Comparison of ENCODE assay signal across 9 cellular contexts in the genomic region with DNA sequence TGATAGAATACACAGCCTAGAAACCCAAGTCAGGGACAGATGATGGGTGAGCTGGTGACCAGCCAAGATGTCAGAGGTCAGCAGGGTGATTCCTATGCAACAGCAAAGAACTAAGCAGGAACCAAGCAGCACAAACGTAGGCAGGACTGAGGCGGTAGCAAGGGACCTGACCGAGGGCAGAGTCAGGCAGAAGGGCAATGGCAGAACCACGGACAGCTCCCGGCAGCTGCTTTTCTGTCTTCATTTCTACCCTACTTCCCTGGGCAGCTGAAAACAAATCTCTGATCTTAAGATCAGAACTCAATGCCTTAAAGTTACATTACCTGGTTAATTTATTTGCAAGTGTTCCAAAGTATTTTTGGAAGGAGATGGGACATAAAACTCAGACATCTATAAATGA.
A peak's percentile ranks its signal among the peaks of the same experiment; 100 is the strongest.
DNase-seq lines count a peak whose midpoint lies in the region; ATAC-seq and TF ChIP-seq lines count a peak whose summit lies in the region.
"Had no signal": no experiment of that assay in that cellular context is flagged by ENCODE, and none has a peak within 500 bp of the region (broad histone marks: within the 10 kb centered on the region; RNA-seq: fewer than 3 reads in every experiment).

No MANE protein-coding gene starts in this region.

- peaks cover 0 to 6% (median 0%) of the 10 kb centered on the region in 4 donors for H3K36me3 ChIP-seq in stomach
- H3K36me3 ChIP-seq: SJSA1 had no signal

- H3K9me3 Mint-ChIP-seq in activated CD8-positive, alpha-beta memory T cell treated with anti-CD3 and anti-CD28 coated beads, Interleukin-2, amount 10 ng/mL, durations not matched to agents 7 days and 5 days (ENCODE audit: low read depth) = no peaks in the 10 kb centered on the region

- H3K4me1 Mint-ChIP-seq in activated CD8-positive, alpha-beta memory T cell treated with anti-CD3 and anti-CD28 coated beads, Interleukin-2, amount 10 ng/mL, durations not matched to agents 7 days and 5 days = no peaks in the 10 kb centered on the region

- no peak overlapping the region for H3K27ac ChIP-seq in stomach
- H3K27ac ChIP-seq: SJSA1 had no signal

- H3K4me1 ChIP-seq in stomach = no peaks in the 10 kb centered on the region
- H3K4me1 ChIP-seq: SJSA1 had no signal

- no peak overlapping the region for H3K27ac Mint-ChIP-seq in activated CD8-positive, alpha-beta memory T cell treated with anti-CD3 and anti-CD28 coated beads, Interleukin-2, amount 10 ng/mL, durations not matched to agents 7 days and 5 days

- no peaks in the 10 kb centered on the region for H3K27me3 ChIP-seq in stomach
- H3K27me3 ChIP-seq: SJSA1 had no signal

- CTCF ChIA-PET in activated CD8-positive, alpha-beta memory T cell treated with anti-CD3 and anti-CD28 coated beads, Interleukin-2, amount 10 ng/mL, durations not matched to agents 7 days and 5 days (lab: Charles Lee) = no interaction called here

- no peak overlapping the region for H3K4me3 ChIP-seq in stomach
- H3K4me3 ChIP-seq: SJSA1 had no signal

- intact Hi-C loops in stomach (cut with DNase I; ENCODE audit: low total_unique reads) = no loop called here

- no peak for ATAC-seq in activated CD8-positive, alpha-beta memory T cell treated with anti-CD3 and anti-CD28 coated beads, Interleukin-2, amount 10 ng/mL, durations not matched to agents 7 days and 5 days
- no peak for ATAC-seq in HG03039 (IDR thresholded peaks at IDR 0.05; ENCODE audit: unreplicated experiment)
- ATAC-seq in GM18858 (IDR thresholded peaks at IDR 0.05; ENCODE audit: unreplicated experiment) = no peak

- H3K9me3 ChIP-seq in stomach = peaks cover 0 to 7% (median 3%) of the 10 kb centered on the region in 4 donors
- H3K9me3 ChIP-seq: SJSA1 had no signal

- H3K27me3 Mint-ChIP-seq in activated CD8-positive, alpha-beta memory T cell treated with anti-CD3 and anti-CD28 coated beads, Interleukin-2, amount 10 ng/mL, durations not matched to agents 7 days and 5 days = no peaks in the 10 kb centered on the region

- WGBS in stomach, 5 donors = 10 to 25% (median 19%) methylated on average over 5 of the region's 5 CpGs

- no peaks in the 10 kb centered on the region for H3K36me3 Mint-ChIP-seq in activated CD8-positive, alpha-beta memory T cell treated with anti-CD3 and anti-CD28 coated beads, Interleukin-2, amount 10 ng/mL, durations not matched to agents 7 days and 5 days

- no peak overlapping the region for H3K4me3 Mint-ChIP-seq in activated CD8-positive, alpha-beta memory T cell treated with anti-CD3 and anti-CD28 coated beads, Interleukin-2, amount 10 ng/mL, durations not matched to agents 7 days and 5 days

- TF ChIP-seq EP300 in stomach (IDR thresholded peaks at IDR 0.05) = no peak

- no peak for TF ChIP-seq CTCF in stomach (IDR thresholded peaks at IDR 0.05)

- DNase-seq in activated CD8-positive, alpha-beta memory T cell treated with anti-CD3 and anti-CD28 coated beads, Interleukin-2, amount 10 ng/mL, durations not matched to agents 7 days and 5 days = peak; percentile 43
- DNase-seq in activated CD8-positive, alpha-beta memory T cell treated with anti-CD3 and anti-CD28 coated beads, Interleukin-2, amount 50 U/mL, for 48 hours = no peak
- DNase-seq in RPMI8226 = peak; percentile 9
- DNase-seq in erythroblast (lab: John Stamatoyannopoulos, UW) = peak; percentile 27 to 32
- peak; percentile 32 for DNase-seq in stimulated activated CD8-positive, alpha-beta memory T cell treated with anti-CD3 and anti-CD28 coated beads, Interleukin-4, amount 100 ng/mL, for 48 hours
- DNase-seq in stomach = no peak

- TF ChIP-seq POLR2A in erythroblast (IDR thresholded peaks at IDR 0.05; ENCODE audit: low read length) (no peak), stomach (IDR thresholded peaks at IDR 0.05) (no peak)

Comparison
In these comparisons a context has a peak if more than half of its experiments do, and no peak if none do; other contexts are left out.
1. DNase-seq: peak in activated CD8-positive, alpha-beta memory T cell treated with anti-CD3 and anti-CD28 coated beads, Interleukin-2, amount 10 ng/mL, durations not matched to agents 7 days and 5 days (single experiment), RPMI8226 (single experiment), erythroblast (2 of 2) and stimulated activated CD8-positive, alpha-beta memory T cell treated with anti-CD3 and anti-CD28 coated beads, Interleukin-4, amount 100 ng/mL, for 48 hours (single experiment); none in activated CD8-positive, alpha-beta memory T cell treated with anti-CD3 and anti-CD28 coated beads, Interleukin-2, amount 50 U/mL, for 48 hours (single experiment) and stomach (single experiment).